Comparison of ENCODE assay signal across 8 cellular contexts in genomic region chr22:23433127-23434005, GRCh38.
A peak's percentile ranks its signal among the peaks of the same experiment; 100 is the strongest.
DNase-seq lines count a peak whose midpoint lies in the region; ATAC-seq and TF ChIP-seq lines count a peak whose summit lies in the region.
"Not testable (repeated sequence)": the region's sequence is repeated elsewhere in the genome, so short reads cannot be mapped to it uniquely, and the experiment has no call there.

No MANE protein-coding gene starts in this region.

- H3K27me3 ChIP-seq in dorsolateral prefrontal cortex, left lung: not testable (repeated sequence)

- ATAC-seq in left lung, result peak; percentile 99

- TF ChIP-seq CTCF in GM12874 (IDR thresholded peaks at IDR 0.05; ENCODE audit: insufficient read depth, low read depth, low read length), result peak; percentile 35; the same call in 1 of the 2 replicates
- TF ChIP-seq CTCF in RWPE1 (conservative IDR thresholded peaks at IDR 0.05; ENCODE audit: low read depth), result peak; percentile 25; the same call in 1 of the 2 replicates
- peak in 27 of 56 donors; percentile 11 to 45 (median 26) for TF ChIP-seq CTCF in dorsolateral prefrontal cortex (IDR thresholded peaks at IDR 0.05 in 54 of 56, conservative IDR thresholded peaks at IDR 0.05 in 2 of 56; ENCODE audit: low read depth in 1 of 56, partially characterized antibody in 56 of 56)
- peak; percentile 38 to 55 for TF ChIP-seq CTCF in left lung (IDR thresholded peaks at IDR 0.05)

- POLR2A ChIA-PET in RWPE1 (lab: Yijun Ruan, JAX; ENCODE audit: low non-redundant PET), result not testable (repeated sequence)

- in situ Hi-C loops in ACHN (cut with HindIII; ENCODE audit: low pct_ligation_motif_present, low pct_unique_long_range_greater_than_20kb, low sequenced_read_pairs), result not testable (repeated sequence)

- peaks cover 0 to 16% of the 10 kb centered on the region in 2 donors for H3K9me3 ChIP-seq in left lung

- peak; percentile 29 for DNase-seq in ACHN
- DNase-seq in NCI-H1092 treated with DMSO at 0.1 percent for 48 hours (lab: John Stamatoyannopoulos, UW), result peak; percentile 55
- DNase-seq in RWPE1 (ENCODE audit: low spot score); left lung: not testable (repeated sequence)
- peak; percentile 15 for DNase-seq in activated T-cell treated with anti-CD3 and anti-CD28 coated beads for 4 hours
- peak in 1 of 10 donors; percentile 22 for DNase-seq in dorsolateral prefrontal cortex
- DNase-seq in stimulated activated CD4-positive, alpha-beta T cell treated with anti-CD3 and anti-CD28 coated beads, Interleukin-15, amount 100 ng/mL, for 24 hours, result peak; percentile 64

- H3K4me3 ChIP-seq in dorsolateral prefrontal cortex, result peak overlapping the region in 35 of 59 donors; percentile 1 to 49 (median 25)
- not testable (repeated sequence) for H3K4me3 ChIP-seq in left lung

- H3K27ac ChIP-seq in RWPE1, dorsolateral prefrontal cortex, left lung: not testable (repeated sequence)

- not testable (repeated sequence) for H3K36me3 ChIP-seq in left lung

- not testable (repeated sequence) for H3K4me1 ChIP-seq in left lung

- intact Hi-C loops in dorsolateral prefrontal cortex (cut with DNase I); left lung (cut with DNase I): not testable (repeated sequence)

- CTCF ChIA-PET in RWPE1 (lab: Yijun Ruan, JAX), result interaction anchor here (0.7 kb wide), 1 partner anchor 118 kb away, joined by 4 read pairs; no protein-coding TSS in a partner anchor
